ENCODE assay signal across 14 cellular contexts in the genomic region with DNA sequence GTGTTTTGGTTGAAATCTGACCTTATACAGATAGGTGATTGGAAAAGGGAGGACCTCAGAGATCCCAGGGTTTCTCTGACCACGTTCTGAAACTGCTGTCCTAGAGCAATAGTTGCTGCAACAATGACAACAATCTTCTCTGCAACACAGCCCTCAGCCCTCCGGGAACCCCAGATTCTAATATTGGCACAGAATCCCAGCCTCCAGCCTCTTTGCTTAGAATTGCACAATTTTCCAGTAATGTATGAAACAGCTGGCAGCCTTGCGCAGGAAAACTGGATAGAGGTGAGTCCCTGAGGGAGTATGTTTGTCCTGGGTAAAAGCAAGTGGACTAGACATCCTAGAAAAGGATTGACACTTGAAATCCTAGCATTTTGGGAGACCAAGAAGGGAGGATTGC. TPM values are rescaled to one million over a fixed set of nuclear protein-coding genes. Genes with fewer than 3 reads are reported as not detected.
A peak's percentile ranks its signal among the peaks of the same experiment; 100 is the strongest.
DNase-seq lines count a peak whose midpoint lies in the region; ATAC-seq and TF ChIP-seq lines count a peak whose summit lies in the region.
"Had no signal": no experiment of that assay in that cellular context is flagged by ENCODE, and none has a peak within 500 bp of the region (broad histone marks: within the 10 kb centered on the region; RNA-seq: fewer than 3 reads in every experiment).

No MANE protein-coding gene starts in this region.

- H3K9me3 ChIP-seq in hepatocyte (ENCODE audit: low read depth) (no peaks in the 10 kb centered on the region), skeletal muscle tissue (ENCODE audit: control insufficient read depth in 3 of 3, low read length in 3 of 3) (no peaks in the 10 kb centered on the region)

- no peaks in the 10 kb centered on the region for H4K20me1 ChIP-seq in hepatocyte (ENCODE audit: insufficient read depth, poor library complexity, severe bottlenecking)

- H3K27ac ChIP-seq in hepatocyte (peak overlapping the region; percentile 47), skeletal muscle tissue (ENCODE audit: low read depth, low read length) (peak overlapping the region; percentile 28)
- H3K27ac ChIP-seq: cardiac muscle cell had no signal

- ATAC-seq in HG02642 (IDR thresholded peaks at IDR 0.05; ENCODE audit: poor library complexity, unreplicated experiment) (no peak), GM21390 (IDR thresholded peaks at IDR 0.05; ENCODE audit: unreplicated experiment) (no peak)
- ATAC-seq in stimulated activated memory B cell treated with anti-CD40 and anti-IgM and Interleukin-4, amounts not matched to agents 10 μg/mL and 1 μg/mL and 100 μg/mL, for 72 hours: no peak
- ATAC-seq: naive thymus-derived CD4-positive, alpha-beta T cell had no signal

- H3K4me3 ChIP-seq in cardiac fibroblast (replicated peaks in 1 of 2; ENCODE audit: low read depth in 2 of 2, low read length in 2 of 2): no peak overlapping the region
- H3K4me3 ChIP-seq in hepatocyte: no peak overlapping the region
- no peak overlapping the region for H3K4me3 ChIP-seq in skeletal muscle tissue (ENCODE audit: low read length in 3 of 3)
- H3K4me3 ChIP-seq: cardiac muscle cell had no signal

- H3K27me3 ChIP-seq in hepatocyte (no peaks in the 10 kb centered on the region), skeletal muscle tissue (ENCODE audit: control insufficient read depth in 3 of 3, insufficient read depth in 3 of 3, low read length in 3 of 3) (no peaks in the 10 kb centered on the region)
- H3K27me3 ChIP-seq: cardiac muscle cell had no signal

- H3K4me2 ChIP-seq in hepatocyte: peak overlapping the region; percentile 31

- H3K27me3 Mint-ChIP-seq in stimulated activated memory B cell treated with anti-CD40 and anti-IgM and Interleukin-4, amounts not matched to agents 10 μg/mL and 1 μg/mL and 100 μg/mL, for 72 hours: no peaks in the 10 kb centered on the region
- H3K27me3 Mint-ChIP-seq: naive thymus-derived CD4-positive, alpha-beta T cell had no signal

- 58% methylated on average over 3 of the region's 3 CpGs for WGBS in hepatocyte (ENCODE audit: low lambda C conversion rate, missing lambda C conversion rate)

- H3K4me3 Mint-ChIP-seq in stimulated activated memory B cell treated with anti-CD40 and anti-IgM and Interleukin-4, amounts not matched to agents 10 μg/mL and 1 μg/mL and 100 μg/mL, for 72 hours: no peak overlapping the region
- H3K4me3 Mint-ChIP-seq: activated T-cell treated with anti-CD3 and anti-CD28 coated beads, Interleukin-2, amount 50 U/mL, for 72 hours; naive thymus-derived CD4-positive, alpha-beta T cell had no signal

- peaks cover 2% of the 10 kb centered on the region for H3K9me3 Mint-ChIP-seq in stimulated activated memory B cell treated with anti-CD40 and anti-IgM and Interleukin-4, amounts not matched to agents 10 μg/mL and 1 μg/mL and 100 μg/mL, for 72 hours
- H3K9me3 Mint-ChIP-seq: activated T-cell treated with anti-CD3 and anti-CD28 coated beads, Interleukin-2, amount 50 U/mL, for 72 hours had no signal

- TF ChIP-seq CTCF in cardiac fibroblast (IDR thresholded peaks at IDR 0.05; ENCODE audit: low read depth, low read length): no peak
- TF ChIP-seq CTCF in hepatocyte (IDR thresholded peaks at IDR 0.05; ENCODE audit: poor library complexity): no peak

- H3K4me1 Mint-ChIP-seq in stimulated activated memory B cell treated with anti-CD40 and anti-IgM and Interleukin-4, amounts not matched to agents 10 μg/mL and 1 μg/mL and 100 μg/mL, for 72 hours: peaks cover 1% of the 10 kb centered on the region

- no peak overlapping the region for H3K27ac Mint-ChIP-seq in stimulated activated memory B cell treated with anti-CD40 and anti-IgM and Interleukin-4, amounts not matched to agents 10 μg/mL and 1 μg/mL and 100 μg/mL, for 72 hours
- H3K27ac Mint-ChIP-seq: activated T-cell treated with anti-CD3 and anti-CD28 coated beads, Interleukin-2, amount 50 U/mL, for 72 hours had no signal

- DNase-seq in H4 (ENCODE audit: low spot score) (peak; percentile 16), cardiac fibroblast (ENCODE audit: low read depth in 2 of 2) (peak; percentile 75 to 95), hepatocyte (ENCODE audit: low spot score) (peak; percentile 43), NAMALWA (ENCODE audit: low spot score) (no peak)
- DNase-seq: C1 segment of cervical spinal cord; KBM-7; naive thymus-derived CD4-positive, alpha-beta T cell; NCI-H2107 had no signal

- no peaks in the 10 kb centered on the region for H3K36me3 ChIP-seq in hepatocyte (replicated peaks; ENCODE audit: insufficient read depth, low read depth)
- H3K36me3 ChIP-seq in skeletal muscle tissue (ENCODE audit: control insufficient read depth in 3 of 3, insufficient read depth in 3 of 3, low read length in 3 of 3): no peaks in the 10 kb centered on the region
- H3K36me3 ChIP-seq: cardiac muscle cell had no signal

- no peaks in the 10 kb centered on the region for H3K36me3 Mint-ChIP-seq in stimulated activated memory B cell treated with anti-CD40 and anti-IgM and Interleukin-4, amounts not matched to agents 10 μg/mL and 1 μg/mL and 100 μg/mL, for 72 hours
- H3K36me3 Mint-ChIP-seq: naive thymus-derived CD4-positive, alpha-beta T cell had no signal

- no peaks in the 10 kb centered on the region for H3K79me2 ChIP-seq in hepatocyte

- no peaks in the 10 kb centered on the region for H3K9me2 ChIP-seq in hepatocyte (replicated peaks; ENCODE audit: insufficient read depth)

- no peak overlapping the region for H3K9ac ChIP-seq in skeletal muscle tissue (ENCODE audit: low read depth in 1 of 3, low read length in 3 of 3)

- no peak overlapping the region for H2AFZ ChIP-seq in hepatocyte

- H3K4me1 ChIP-seq in hepatocyte (ENCODE audit: insufficient read depth) (peaks cover 7% of the 10 kb centered on the region), skeletal muscle tissue (ENCODE audit: control insufficient read depth in 3 of 3, insufficient read depth in 3 of 3, low read length in 3 of 3) (peaks cover 0 to 6% (median 3%) of the 10 kb centered on the region in 3 donors)

RNA-seq across cellular contexts. Expression of gene PNRC1, which starts 30.4 kb away (rescaled TPM):
- total RNA-seq in H4 (2014; rRNA removed; shearing (Covaris generic)): 22.7 and 24.3 TPM in 2 replicates
- total RNA-seq in hepatocyte (159 and 181 TPM in 2 replicates), skeletal muscle tissue (132 TPM)
- polyA plus RNA-seq in hepatocyte: 226 and 234 TPM in 2 replicates
